Comparison of ENCODE assay signal across 8 cellular contexts in genomic region chr5:134466241-134467069, GRCh38. TPM values are rescaled to one million over a fixed set of nuclear protein-coding genes. Genes with fewer than 3 reads are reported as not detected.
DNase-seq lines count a peak whose midpoint lies in the region; ATAC-seq and TF ChIP-seq lines count a peak whose summit lies in the region.

No MANE protein-coding gene starts in this region.

- H3K27me3 ChIP-seq in esophagus (ENCODE audit: control insufficient read depth in 1 of 2, insufficient read depth in 2 of 2, low read length in 2 of 2) (no peaks in the 10 kb centered on the region), stomach (no peaks in the 10 kb centered on the region)

- H3K27ac ChIP-seq in esophagus (ENCODE audit: low read depth in 2 of 2, low read length in 1 of 2): peak overlapping the region; percentile 95 to 98
- peak overlapping the region; percentile 93 to 99 (median 95) for H3K27ac ChIP-seq in stomach

- H3K4me3 ChIP-seq in esophagus (ENCODE audit: low read depth in 1 of 2, low read length in 2 of 2) (peak overlapping the region; percentile 46 to 52), stomach (peak overlapping the region; percentile 36 to 54 (median 50))

- H3K36me3 Mint-ChIP-seq in activated T-cell treated with anti-CD3 and anti-CD28 coated beads, Interleukin-2, amount 50 U/mL, for 24 hours (ENCODE audit: low read depth): no peaks in the 10 kb centered on the region

- H3K4me1 ChIP-seq in esophagus (ENCODE audit: control insufficient read depth in 2 of 2, insufficient read depth in 2 of 2, low read length in 1 of 2) (peaks cover 5 to 11% of the 10 kb centered on the region in 2 donors), stomach (peaks cover 25 to 43% (median 30%) of the 10 kb centered on the region in 4 donors)

- peaks cover 23% of the 10 kb centered on the region for H3K4me1 Mint-ChIP-seq in activated T-cell treated with anti-CD3 and anti-CD28 coated beads, Interleukin-2, amount 50 U/mL, for 24 hours (ENCODE audit: low read depth)

- H3K27ac Mint-ChIP-seq in activated T-cell treated with anti-CD3 and anti-CD28 coated beads, Interleukin-2, amount 50 U/mL, for 24 hours: peak overlapping the region; percentile 90

- DNase-seq in AG09319 (ENCODE audit: extremely low read depth, low read depth): peak; percentile 29
- DNase-seq in HS-27A (ENCODE audit: low read depth): peak; percentile 62
- peak; percentile 91 for DNase-seq in NOMO-1 treated with dmso at 0.1 percent for 144 hours (lab: John Stamatoyannopoulos, UW; ENCODE audit: unreplicated experiment)
- peak; percentile 65 for DNase-seq in activated T-cell treated with anti-CD3 and anti-CD28 coated beads, Interleukin-2, amount 50 U/mL, for 24 hours
- DNase-seq in midbrain (lab: John Stamatoyannopoulos, UW): peak; percentile 88
- DNase-seq in stomach: peak; percentile 97

- H3K4me3 Mint-ChIP-seq in activated T-cell treated with anti-CD3 and anti-CD28 coated beads, Interleukin-2, amount 50 U/mL, for 24 hours: peak overlapping the region; percentile 78

- ATAC-seq in GM19035 (IDR thresholded peaks at IDR 0.05; ENCODE audit: unreplicated experiment): peak; percentile 13

- H3K9me3 ChIP-seq in esophagus (ENCODE audit: control insufficient read depth in 2 of 2, insufficient read depth in 1 of 2, low read depth in 1 of 2, low read length in 1 of 2): no peaks in the 10 kb centered on the region
- H3K9me3 ChIP-seq in stomach: no peaks in the 10 kb centered on the region

- 7 to 8% methylated on average over 26 of the region's 26 CpGs for WGBS in esophagus, 2 donors
- WGBS in stomach, 5 donors: 3 to 15% (median 6%) methylated on average over 18 to 26 of the region's 26 CpGs

- intact Hi-C loops in stomach (cut with DNase I; ENCODE audit: low total_unique reads): loop anchor here (10.0 kb wide), 1 partner anchor 58 kb away; the partner anchor contains the start of gene JADE2

- no peaks in the 10 kb centered on the region for H3K9me3 Mint-ChIP-seq in activated T-cell treated with anti-CD3 and anti-CD28 coated beads, Interleukin-2, amount 50 U/mL, for 24 hours

- TF ChIP-seq EP300 in stomach (IDR thresholded peaks at IDR 0.05): peak; percentile 97

- no peak for TF ChIP-seq CTCF in AG09319 (IDR thresholded peaks at IDR 0.05; ENCODE audit: low read depth, low read length)
- no peak for TF ChIP-seq CTCF in stomach (IDR thresholded peaks at IDR 0.05)

- TF ChIP-seq POLR2A in stomach (IDR thresholded peaks at IDR 0.05): no peak

- H3K27me3 Mint-ChIP-seq in activated T-cell treated with anti-CD3 and anti-CD28 coated beads, Interleukin-2, amount 50 U/mL, for 24 hours: no peaks in the 10 kb centered on the region

- H3K36me3 ChIP-seq in esophagus (ENCODE audit: control insufficient read depth in 2 of 2, insufficient read depth in 2 of 2, low read length in 1 of 2) (no peaks in the 10 kb centered on the region), stomach (no peaks in the 10 kb centered on the region)

RNA-seq across cellular contexts. Expression of gene CDKN2AIPNL, which starts 54.8 kb away (rescaled TPM):
- polyA plus RNA-seq in esophagus (10 to 100 TPM; 13.7 to 34.6 TPM), stomach (10 to 100 TPM; 32.1 to 49.7 (median 40.9) TPM)
- total RNA-seq in stomach: 10 to 100 TPM in 3 of 5 donors, 1 to 10 TPM in 2; 2.0 to 44.3 (median 22.2) TPM

RNA-seq across cellular contexts. Expression of gene JADE2, which starts 59.0 kb away (rescaled TPM):
- polyA plus RNA-seq in esophagus (1 to 10 TPM; 3.8 to 4.1 TPM), stomach (10 to 100 TPM in 1 of 3 donors, 1 to 10 TPM in 2; 6.2 to 13.0 (median 6.6) TPM)
- 100 to 1,000 TPM in 1 of 5 donors, 10 to 100 TPM in 4; 16.7 to 109 (median 47.3) TPM for total RNA-seq in stomach

Comparison
In these comparisons a context has a peak if more than half of its experiments do, and no peak if none do; other contexts are left out.
1. Peak in every context shown above with its lines: DNase-seq, ATAC-seq, H3K4me3 ChIP-seq and H3K27ac ChIP-seq.
2. DNase-seq: peak in every context shown above with its lines; median percentile 97 in stomach; 91 in NOMO-1 treated with dmso at 0.1 percent for 144 hours; 88 in midbrain; 65 in activated T-cell treated with anti-CD3 and anti-CD28 coated beads, Interleukin-2, amount 50 U/mL, for 24 hours; 62 in HS-27A; 29 in AG09319.